ENCODE assay signal across 15 cellular contexts in the genomic region with DNA sequence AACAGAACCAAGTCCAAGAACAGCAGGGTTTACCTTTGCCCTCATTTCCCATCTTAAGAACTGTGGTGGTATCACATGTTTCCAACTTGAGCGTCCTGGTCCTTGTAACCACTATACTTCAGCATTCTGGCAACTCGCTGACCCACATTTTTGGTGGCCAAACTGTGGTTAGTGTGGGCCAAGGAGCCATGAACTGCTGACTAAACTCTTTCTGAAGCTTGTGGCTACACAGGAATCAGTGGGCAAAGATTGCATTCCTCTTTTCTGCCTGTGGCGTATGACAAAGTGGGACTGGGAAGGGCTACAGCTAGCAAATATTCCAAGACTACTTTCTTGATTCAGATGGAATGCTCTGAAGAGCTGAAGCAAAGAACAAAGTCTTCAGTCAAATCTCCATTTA.
DNase-seq lines count a peak whose midpoint lies in the region; ATAC-seq, FAIRE-seq and TF ChIP-seq lines count a peak whose summit lies in the region.
"Had no signal": no experiment of that assay in that cellular context is flagged by ENCODE, and none has a peak within 500 bp of the region (broad histone marks: within the 10 kb centered on the region; RNA-seq: fewer than 3 reads in every experiment).

No MANE protein-coding gene starts in this region.

- intact Hi-C loops in OCI-LY7 (cut with micrococcal nuclease; ENCODE audit: unreplicated experiment) = loop anchor here (10.0 kb wide), 1 partner anchor 732 kb away; no protein-coding TSS in a partner anchor

- H3K9me3 Mint-ChIP-seq in activated T-cell treated with anti-CD3 and anti-CD28 coated beads, Interleukin-2, amount 50 U/mL, for 4 hours = no peaks in the 10 kb centered on the region
- H3K9me3 Mint-ChIP-seq: naive thymus-derived CD4-positive, alpha-beta T cell; stimulated activated naive CD8-positive, alpha-beta T cell treated with anti-CD3 and anti-CD28 coated beads, Interleukin-15, amount 100 ng/mL, for 72 hours had no signal

- H3K79me2 ChIP-seq in OCI-LY7 (ENCODE audit: insufficient read depth, low read depth, low read length) = no peaks in the 10 kb centered on the region

- ATAC-seq in HG03457 (IDR thresholded peaks at IDR 0.05; ENCODE audit: unreplicated experiment) = no peak
- no peak for ATAC-seq in activated T-cell treated with anti-CD3 and anti-CD28 coated beads, Interleukin-2, amount 50 U/mL, for 4 hours
- ATAC-seq: naive thymus-derived CD4-positive, alpha-beta T cell; right cardiac atrium; stimulated activated naive CD8-positive, alpha-beta T cell treated with anti-CD3 and anti-CD28 coated beads, Interleukin-15, amount 100 ng/mL, for 72 hours had no signal

- no peak overlapping the region for H3K4me2 ChIP-seq in OCI-LY7 (ENCODE audit: low read length)

- no peaks in the 10 kb centered on the region; the same call in 1 of the 2 replicates for H3K9me3 ChIP-seq in SJCRH30 (replicated peaks)
- no peaks in the 10 kb centered on the region for H3K9me3 ChIP-seq in OCI-LY7 (ENCODE audit: low read length)
- H3K9me3 ChIP-seq: HAP-1 had no signal

- H3K4me3 ChIP-seq in SJCRH30 = no peak overlapping the region
- no peak overlapping the region for H3K4me3 ChIP-seq in fibroblast of pulmonary artery (replicated peaks; ENCODE audit: low read depth, low read length)
- no peak overlapping the region for H3K4me3 ChIP-seq in skeletal muscle cell (ENCODE audit: low read depth, low read length)
- H3K4me3 ChIP-seq in OCI-LY7 (ENCODE audit: low read depth, low read length, poor library complexity, severe bottlenecking) = no peak overlapping the region
- H3K4me3 ChIP-seq: HAP-1 had no signal

- H3K36me3 ChIP-seq in SJCRH30 (no peaks in the 10 kb centered on the region), OCI-LY7 (ENCODE audit: insufficient read depth, low read length) (no peaks in the 10 kb centered on the region)
- H3K36me3 ChIP-seq: HAP-1 had no signal

- H3K27me3 Mint-ChIP-seq in activated T-cell treated with anti-CD3 and anti-CD28 coated beads, Interleukin-2, amount 50 U/mL, for 4 hours (ENCODE audit: low read depth) = no peaks in the 10 kb centered on the region
- H3K27me3 Mint-ChIP-seq: naive thymus-derived CD4-positive, alpha-beta T cell; stimulated activated naive CD8-positive, alpha-beta T cell treated with anti-CD3 and anti-CD28 coated beads, Interleukin-15, amount 100 ng/mL, for 72 hours had no signal

- CTCF ChIA-PET in OCI-LY7 (lab: Charles Lee; ENCODE audit: unreplicated experiment) = no interaction called here

- POLR2A ChIA-PET in OCI-LY7 (lab: Charles Lee) = no interaction called here

- no peaks in the 10 kb centered on the region for H3K36me3 Mint-ChIP-seq in activated T-cell treated with anti-CD3 and anti-CD28 coated beads, Interleukin-2, amount 50 U/mL, for 4 hours (ENCODE audit: insufficient read depth)
- H3K36me3 Mint-ChIP-seq: CD8-positive, alpha-beta memory T cell; naive thymus-derived CD4-positive, alpha-beta T cell had no signal

- no peaks in the 10 kb centered on the region for H3K9me2 ChIP-seq in OCI-LY7 (ENCODE audit: insufficient read depth, low read length)

- no peak overlapping the region for H2AFZ ChIP-seq in OCI-LY7 (ENCODE audit: low read length)

- no peaks in the 10 kb centered on the region for H4K20me1 ChIP-seq in OCI-LY7 (ENCODE audit: insufficient read depth, low read length)

- H3K27ac ChIP-seq in SJCRH30 = no peak overlapping the region
- no peak overlapping the region for H3K27ac ChIP-seq in OCI-LY7 (ENCODE audit: low read depth, low read length, poor library complexity, severe bottlenecking)

- TF ChIP-seq CTCF in fibroblast of pulmonary artery (IDR thresholded peaks at IDR 0.05; ENCODE audit: low read length, missing control alignments) (no peak), OCI-LY7 (conservative IDR thresholded peaks at IDR 0.05; ENCODE audit: low read length) (no peak)

- H3K4me1 Mint-ChIP-seq in activated T-cell treated with anti-CD3 and anti-CD28 coated beads, Interleukin-2, amount 50 U/mL, for 4 hours (ENCODE audit: low read depth) = no peaks in the 10 kb centered on the region
- H3K4me1 Mint-ChIP-seq: CD8-positive, alpha-beta memory T cell; naive thymus-derived CD4-positive, alpha-beta T cell; stimulated activated naive CD8-positive, alpha-beta T cell treated with anti-CD3 and anti-CD28 coated beads, Interleukin-15, amount 100 ng/mL, for 72 hours had no signal

- DNase-seq in GM04503 (ENCODE audit: low read depth) (peak; percentile 64), SJCRH30 (peak; percentile 19 to 34), fibroblast of pulmonary artery (ENCODE audit: low read depth) (peak; percentile 38), skeletal muscle cell (ENCODE audit: low read depth) (peak; percentile 58), HTR-8/SVneo (ENCODE audit: insufficient read length, low spot score) (no peak), OCI-LY7 (ENCODE audit: low spot score) (no peak)
- DNase-seq in activated T-cell treated with anti-CD3 and anti-CD28 coated beads, Interleukin-2, amount 50 U/mL, for 4 hours = no peak
- DNase-seq: CD8-positive, alpha-beta memory T cell; kidney glomerular epithelial cell; naive thymus-derived CD4-positive, alpha-beta T cell; right cardiac atrium; stimulated activated naive CD8-positive, alpha-beta T cell treated with anti-CD3 and anti-CD28 coated beads, Interleukin-15, amount 100 ng/mL, for 72 hours had no signal

- no peak for FAIRE-seq in HTR-8/SVneo (lab: Jason Lieb, UNC)
- FAIRE-seq: frontal cortex had no signal

- peaks cover 29% of the 10 kb centered on the region for H3K4me1 ChIP-seq in SJCRH30
- no peaks in the 10 kb centered on the region for H3K4me1 ChIP-seq in OCI-LY7 (ENCODE audit: insufficient read depth, low read length, poor library complexity, severe bottlenecking)
- H3K4me1 ChIP-seq: HAP-1 had no signal

- no TSS peak for BruUV-seq in OCI-LY7 (replicated peaks; lab: Mats Ljungman, UMichigan)

- H3K4me3 Mint-ChIP-seq in activated T-cell treated with anti-CD3 and anti-CD28 coated beads, Interleukin-2, amount 50 U/mL, for 4 hours = no peak overlapping the region
- H3K4me3 Mint-ChIP-seq: CD8-positive, alpha-beta memory T cell; naive thymus-derived CD4-positive, alpha-beta T cell; stimulated activated naive CD8-positive, alpha-beta T cell treated with anti-CD3 and anti-CD28 coated beads, Interleukin-15, amount 100 ng/mL, for 72 hours had no signal

- no peaks in the 10 kb centered on the region for H3K27me3 ChIP-seq in SJCRH30

Comparison
In these comparisons a context has a peak if more than half of its experiments do, and no peak if none do; other contexts are left out.
1. DNase-seq: peak in GM04503 (single experiment), SJCRH30 (2 of 2), fibroblast of pulmonary artery (single experiment) and skeletal muscle cell (single experiment); none in HTR-8/SVneo (single experiment), OCI-LY7 (single experiment) and activated T-cell treated with anti-CD3 and anti-CD28 coated beads, Interleukin-2, amount 50 U/mL, for 4 hours (single experiment).